ENCODE assay signal across 28 cellular contexts in genomic region chr2:83273322-83273721, GRCh38.
"Had no signal": no experiment of that assay in that cellular context is flagged by ENCODE, and none has a peak within 500 bp of the region (broad histone marks: within the 10 kb centered on the region; RNA-seq: fewer than 3 reads in every experiment).

No MANE protein-coding gene starts in this region.

- H3K27me3 ChIP-seq: colonic mucosa, dorsolateral prefrontal cortex, esophagus muscularis mucosa, esophagus squamous epithelium, foreskin keratinocyte, gastrocnemius medialis, gastroesophageal sphincter, heart left ventricle, heart right ventricle had no signal

- DNase-seq: colonic mucosa; cortex of kidney; dermis blood vessel endothelial cell; dorsolateral prefrontal cortex; effector CD4-positive, alpha-beta T cell; effector CD8-positive, alpha-beta T cell; effector memory CD4-positive, alpha-beta T cell; effector memory CD8-positive, alpha-beta T cell; endodermal cell; erythroblast; esophagus squamous epithelium; foreskin fibroblast; foreskin keratinocyte; foreskin melanocyte; gastrocnemius medialis; glutamatergic neuron; head of caudate nucleus; heart left ventricle; heart right ventricle had no signal

- ATAC-seq: effector memory CD8-positive, alpha-beta T cell; esophagus mucosa; foreskin keratinocyte; gastrocnemius medialis; gastroesophageal sphincter; heart left ventricle; heart right ventricle had no signal

- H3K4me1 ChIP-seq: colonic mucosa, esophagus muscularis mucosa, esophagus squamous epithelium, foreskin keratinocyte, gastrocnemius medialis, gastroesophageal sphincter, heart left ventricle, heart right ventricle had no signal

- H3K4me3 ChIP-seq: colonic mucosa, coronary artery, dorsolateral prefrontal cortex, esophagus muscularis mucosa, esophagus squamous epithelium, gastrocnemius medialis, gastroesophageal sphincter, heart left ventricle, heart right ventricle had no signal

- H3K27ac ChIP-seq: colonic mucosa, coronary artery, dorsolateral prefrontal cortex, epithelial cell of prostate, esophagus muscularis mucosa, esophagus squamous epithelium, foreskin keratinocyte, gastrocnemius medialis, gastroesophageal sphincter, heart left ventricle, heart right ventricle had no signal

- H3K9me3 ChIP-seq: colonic mucosa, esophagus muscularis mucosa, gastrocnemius medialis, gastroesophageal sphincter, heart left ventricle, heart right ventricle had no signal

- H3K36me3 ChIP-seq: colonic mucosa, esophagus muscularis mucosa, esophagus squamous epithelium, gastrocnemius medialis, gastroesophageal sphincter, heart left ventricle, heart right ventricle had no signal

- FAIRE-seq: colon, endometrium, endothelial cell of umbilical vein, frontal cortex had no signal
